ENCODE assay signal across 20 cellular contexts in the genomic region with DNA sequence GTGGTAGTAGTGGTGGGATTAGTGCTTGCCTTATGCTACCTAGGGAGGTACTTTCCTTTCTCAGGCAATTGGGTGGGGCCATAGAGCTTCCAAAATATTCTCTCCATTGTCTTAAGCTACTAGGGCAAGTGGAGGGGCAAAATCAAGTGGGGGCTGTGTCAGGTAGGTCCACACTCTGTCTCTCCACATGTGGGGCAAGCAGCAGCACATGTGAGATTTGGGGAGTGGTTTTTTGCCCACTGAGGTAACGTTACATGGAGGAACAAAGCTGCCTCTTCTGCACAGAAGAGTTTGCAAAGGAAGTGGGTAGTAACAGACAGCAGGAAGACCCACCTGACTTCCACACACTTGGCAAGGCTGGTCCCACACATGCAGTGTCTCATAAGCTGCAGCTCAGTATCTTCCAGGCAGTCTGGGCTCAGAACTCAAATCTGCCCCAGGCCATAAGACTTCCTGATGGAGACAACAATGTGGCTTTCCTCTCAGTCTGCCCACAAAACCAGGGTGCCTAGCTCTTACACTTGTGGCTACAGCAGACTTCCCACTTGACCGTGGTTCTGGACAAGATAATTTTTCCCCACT.
DNase-seq lines count a peak whose midpoint lies in the region; ATAC-seq and TF ChIP-seq lines count a peak whose summit lies in the region.
"Had no signal": no experiment of that assay in that cellular context is flagged by ENCODE, and none has a peak within 500 bp of the region (broad histone marks: within the 10 kb centered on the region; RNA-seq: fewer than 3 reads in every experiment).

No MANE protein-coding gene starts in this region.

- peak; percentile 91 for ATAC-seq in DND-41 (ENCODE audit: insufficient read depth, low read depth)
- ATAC-seq: PC-3 had no signal

- H2BK15ac ChIP-seq in mesenchymal stem cell (ENCODE audit: low read depth, poor library complexity, severe bottlenecking) = no peak overlapping the region

- no peak overlapping the region for H2AK5ac ChIP-seq in mesenchymal stem cell (ENCODE audit: low read length, severe bottlenecking)

- no peak overlapping the region for H3K4ac ChIP-seq in mesenchymal stem cell (ENCODE audit: low read depth in 1 of 2, low read length in 2 of 2)

- H3K14ac ChIP-seq in mesenchymal stem cell (ENCODE audit: low read length in 2 of 2) = no peak overlapping the region

- H4K8ac ChIP-seq in mesenchymal stem cell (ENCODE audit: low read length) = no peak overlapping the region

- no peaks in the 10 kb centered on the region for H3K79me2 ChIP-seq in DND-41 (ENCODE audit: insufficient read depth, low read length)

- WGBS in mesenchymal stem cell = 40% methylated on average over 2 of the region's 2 CpGs
- 63% methylated on average over 2 of the region's 2 CpGs for WGBS in suprapubic skin

- H3K36me3 ChIP-seq in DND-41 (ENCODE audit: insufficient read depth, low read length) (no peaks in the 10 kb centered on the region), KOPT-K1 (ENCODE audit: insufficient read depth, low read length) (no peaks in the 10 kb centered on the region), mesenchymal stem cell (ENCODE audit: control insufficient read depth in 1 of 2, insufficient read depth in 2 of 2, low read depth in 1 of 2, low read length in 2 of 2) (no peaks in the 10 kb centered on the region), suprapubic skin (no peaks in the 10 kb centered on the region)
- H3K36me3 ChIP-seq: SJCRH30 had no signal

- H3K9me3 ChIP-seq in DND-41 (ENCODE audit: insufficient read depth, low read length, severe bottlenecking) (peaks cover 3% of the 10 kb centered on the region), KOPT-K1 (ENCODE audit: insufficient read depth, low read length, poor library complexity, severe bottlenecking) (peaks cover 17% of the 10 kb centered on the region), mesenchymal stem cell (ENCODE audit: control insufficient read depth, low read length) (peaks cover 15% of the 10 kb centered on the region), suprapubic skin (no peaks in the 10 kb centered on the region)
- H3K9me3 ChIP-seq: Caco-2, SJCRH30 had no signal

- TF ChIP-seq POLR2A in suprapubic skin (IDR thresholded peaks at IDR 0.05) = no peak

- no peaks in the 10 kb centered on the region for H3K79me1 ChIP-seq in mesenchymal stem cell (replicated peaks; ENCODE audit: low read length, poor library complexity, severe bottlenecking)

- H2BK12ac ChIP-seq in mesenchymal stem cell (ENCODE audit: low read length in 2 of 2) = no peak overlapping the region

- peak overlapping the region in 1 of 2 experiments; percentile 42; a peak in 2 of 4 replicates for H3K4me3 ChIP-seq in DND-41 (ENCODE audit: low read depth in 1 of 2, low read length in 2 of 2)
- no peak overlapping the region for H3K4me3 ChIP-seq in mesenchymal stem cell (ENCODE audit: insufficient read depth in 1 of 2, low read depth in 1 of 2, low read length in 2 of 2)
- no peak overlapping the region for H3K4me3 ChIP-seq in suprapubic skin
- H3K4me3 ChIP-seq: SJCRH30 had no signal

- TF ChIP-seq CTCF in DND-41 (IDR thresholded peaks at IDR 0.05; ENCODE audit: borderline replicate concordance, extremely low read depth, low read length, poor library complexity, severe bottlenecking) (peak; percentile 2), suprapubic skin (IDR thresholded peaks at IDR 0.05) (no peak)

- H3K23ac ChIP-seq in mesenchymal stem cell (ENCODE audit: low read length in 2 of 2) = no peak overlapping the region

- H3K27me3 ChIP-seq in DND-41 (ENCODE audit: insufficient read depth, low read length, poor library complexity) (no peaks in the 10 kb centered on the region), mesenchymal stem cell (ENCODE audit: control insufficient read depth in 1 of 2, insufficient read depth in 1 of 2, low read length in 2 of 2) (no peaks in the 10 kb centered on the region), suprapubic skin (no peaks in the 10 kb centered on the region)
- H3K27me3 ChIP-seq: SJCRH30 had no signal

- no peak overlapping the region for H3K18ac ChIP-seq in mesenchymal stem cell (ENCODE audit: low read depth in 1 of 2, low read length in 2 of 2)

- in situ Hi-C loops in SK-MEL-5 (cut with HindIII; ENCODE audit: low pct_unique_long_range_greater_than_20kb, low sequenced_read_pairs) = no loop called here

- H3K27ac ChIP-seq in DND-41 (ENCODE audit: low read length) (peak overlapping the region; percentile 97), KOPT-K1 (ENCODE audit: low read depth, low read length, poor library complexity, severe bottlenecking) (peak overlapping the region; percentile 89), mesenchymal stem cell (ENCODE audit: low read length, poor library complexity, severe bottlenecking) (no peak overlapping the region), suprapubic skin (no peak overlapping the region)
- H3K27ac ChIP-seq: RWPE1, SJCRH30 had no signal

- H3K4me2 ChIP-seq in DND-41 (ENCODE audit: insufficient read depth, low read length) (peak overlapping the region; percentile 62), mesenchymal stem cell (ENCODE audit: low read length, poor library complexity, severe bottlenecking) (no peak overlapping the region)

- H2BK120ac ChIP-seq in mesenchymal stem cell (ENCODE audit: low read depth, low read length) = no peak overlapping the region

- no peaks in the 10 kb centered on the region for H4K20me1 ChIP-seq in DND-41 (ENCODE audit: insufficient read depth, low read length)

- H2BK5ac ChIP-seq in mesenchymal stem cell (ENCODE audit: low read depth, low read length, poor library complexity, severe bottlenecking) = no peak overlapping the region

- H3K9ac ChIP-seq in DND-41 (ENCODE audit: low read depth, low read length) (peak overlapping the region; percentile 59), mesenchymal stem cell (ENCODE audit: low read length) (no peak overlapping the region)

- TF ChIP-seq EP300 in suprapubic skin (IDR thresholded peaks at IDR 0.05) = no peak

- H2AFZ ChIP-seq in DND-41 (ENCODE audit: low read depth, low read length) = peak overlapping the region; percentile 68
- peak overlapping the region; percentile 5 for H2AFZ ChIP-seq in mesenchymal stem cell (ENCODE audit: low read depth, low read length)

- H3K4me1 ChIP-seq in DND-41 (ENCODE audit: insufficient read depth, low read length) (peaks cover 52% of the 10 kb centered on the region), mesenchymal stem cell (ENCODE audit: control insufficient read depth, insufficient read depth, low read depth, low read length) (no peaks in the 10 kb centered on the region), suprapubic skin (no peaks in the 10 kb centered on the region)
- H3K4me1 ChIP-seq: Caco-2, SJCRH30 had no signal

- no peak overlapping the region for H4K91ac ChIP-seq in mesenchymal stem cell (ENCODE audit: low read length)

- DNase-seq in DND-41 (peak; percentile 90), SK-MEL-5 (ENCODE audit: low read depth, low spot score) (peak; percentile 19), mesenchymal stem cell (no peak), kidney tubule cell (ENCODE audit: low spot score) (no peak), T-helper 9 cell (no peak), suprapubic skin (ENCODE audit: low spot score in 2 of 2) (no peak)
- DNase-seq: Caco-2, DMS153, EL, H9, Karpas-422, NCI-H1417 treated with DMSO at 0.1 percent for 48 hours, NCI-H1930, NCI-H2171, NCI-H446 treated with DMSO at 0.1 percent for 48 hours, NCI-H748 treated with DMSO at 0.1 percent for 48 hours, PC-3, SJCRH30 had no signal

Comparison
In these comparisons a context has a peak if more than half of its experiments do, and no peak if none do; other contexts are left out.
1. DNase-seq: peak in DND-41 (single experiment) and SK-MEL-5 (single experiment); none in mesenchymal stem cell (single experiment), kidney tubule cell (single experiment), T-helper 9 cell (single experiment) and suprapubic skin (0 of 2).
2. H3K27ac ChIP-seq: peak in DND-41 (single experiment) and KOPT-K1 (single experiment); none in mesenchymal stem cell (single experiment) and suprapubic skin (single experiment).